ENCODE assay signal across 18 cellular contexts in the genomic region with DNA sequence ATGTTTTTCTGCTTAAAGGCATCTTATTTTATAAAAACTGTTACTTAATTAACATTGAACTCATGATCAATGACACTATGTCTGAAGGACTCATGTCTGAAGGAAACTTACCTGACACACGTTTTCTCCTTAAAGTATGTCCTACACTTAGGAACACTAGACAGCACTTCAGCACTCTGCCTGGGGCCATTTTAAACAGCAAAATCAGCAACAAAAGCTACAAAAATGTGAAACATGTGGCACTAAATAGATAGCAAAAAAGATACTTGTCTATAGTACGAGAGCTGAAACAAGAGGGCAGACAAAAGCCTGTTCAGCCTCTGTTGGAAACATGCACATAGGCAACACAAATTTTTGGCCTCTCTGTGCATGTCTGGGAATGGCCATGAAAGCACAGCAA.
DNase-seq lines count a peak whose midpoint lies in the region; ATAC-seq, FAIRE-seq and TF ChIP-seq lines count a peak whose summit lies in the region.
"Had no signal": no experiment of that assay in that cellular context is flagged by ENCODE, and none has a peak within 500 bp of the region (broad histone marks: within the 10 kb centered on the region; RNA-seq: fewer than 3 reads in every experiment).

No MANE protein-coding gene starts in this region.

- no peak overlapping the region for H2AK5ac ChIP-seq in H1 (ENCODE audit: low read depth, low read length)

- H3F3A ChIP-seq in GM23338 (replicated peaks; ENCODE audit: low read depth) (no peaks in the 10 kb centered on the region), neural progenitor cell (ENCODE audit: low read depth) (peaks cover 42% of the 10 kb centered on the region)

- H4K5ac ChIP-seq in H1 (ENCODE audit: insufficient read length, low read depth, low read length) = no peak overlapping the region

- H3K27ac ChIP-seq in A549 (peak overlapping the region; percentile 22 to 56; a peak in 4 of 6 replicates), GM23338 (ENCODE audit: low read depth) (no peak overlapping the region), H1 (ENCODE audit: low read depth, low read length) (no peak overlapping the region), neural progenitor cell (no peak overlapping the region)
- H3K27ac ChIP-seq: BLaER1, C4-2B had no signal

- CTCF ChIA-PET in A549 (lab: Yijun Ruan, JAX) = interaction anchor here (1.2 kb wide), 1 partner anchor 9 kb away, joined by 4 read pairs; no protein-coding TSS in a partner anchor
- CTCF ChIA-PET in H1 (lab: Charles Lee; ENCODE audit: partially characterized antibody) = interaction anchor here (4.5 kb wide), 1 partner anchor 11 kb away, joined by 22 read pairs; no protein-coding TSS in a partner anchor
- CTCF ChIA-PET in HEK293T (lab: Yijun Ruan, JAX) = interaction anchor here (1.1 kb wide), 1 partner anchor 147 kb away, joined by 3 read pairs; no protein-coding TSS in a partner anchor

- no peaks in the 10 kb centered on the region for H3K36me3 ChIP-seq in GM23338 (ENCODE audit: insufficient read depth)
- no peaks in the 10 kb centered on the region for H3K36me3 ChIP-seq in H1 (ENCODE audit: control insufficient read depth in 2 of 4, insufficient read depth in 4 of 4, low read length in 3 of 4)
- no peaks in the 10 kb centered on the region for H3K36me3 ChIP-seq in neural progenitor cell
- H3K36me3 ChIP-seq in mucosa of descending colon (ENCODE audit: low read depth) = no peaks in the 10 kb centered on the region
- H3K36me3 ChIP-seq: BLaER1 had no signal

- no peak for DNase-seq in A549 (ENCODE audit: low read depth in 1 of 2, low spot score in 1 of 2)
- DNase-seq in GM23338 (ENCODE audit: low spot score) = no peak
- DNase-seq in H1 (ENCODE audit: low read depth in 1 of 2, low spot score in 2 of 2) = no peak
- DNase-seq in neural progenitor cell (ENCODE audit: low spot score) = no peak
- DNase-seq in mucosa of descending colon = no peak
- DNase-seq in HEK293T (ENCODE audit: extremely low spot score) = no peak
- DNase-seq in head of caudate nucleus = no peak
- DNase-seq in NCI-H1092 treated with DMSO at 0.1 percent for 48 hours (lab: John Stamatoyannopoulos, UW) = no peak
- DNase-seq: Caco-2; CD4-positive, CD25-positive, alpha-beta regulatory T cell; CD8-positive, alpha-beta T cell; DND-41; H9 had no signal

- no peak overlapping the region for H4K8ac ChIP-seq in H1 (ENCODE audit: extremely low read depth, insufficient read depth, low read length)

- 55% methylated on average over 2 of the region's 2 CpGs for WGBS in A549 (ENCODE audit: missing lambda C conversion rate)
- 45% methylated on average over 2 of the region's 2 CpGs; no CpG with 5 or more reads in 1 of the 2 experiments for WGBS in H1 (ENCODE audit: extremely low coverage in 1 of 2, insufficient coverage in 1 of 2, insufficient read length in 1 of 2, insufficient replicate concordance in 2 of 2, low coverage in 1 of 2, low lambda C conversion rate in 2 of 2, missing lambda C conversion rate in 1 of 2), 2 experiments

- H3K9me3 Mint-ChIP-seq in GM23338 (no peaks in the 10 kb centered on the region), neural progenitor cell (no peaks in the 10 kb centered on the region)
- H3K9me3 Mint-ChIP-seq: CD8-positive, alpha-beta T cell; H9 had no signal

- FAIRE-seq in A549 (lab: Jason Lieb, UNC) (no peak), H1 (lab: Jason Lieb, UNC) (peak; percentile 24)
- FAIRE-seq: G401.6, GM12892 had no signal

- no peak for TF ChIP-seq CTCF in A549 (IDR thresholded peaks at IDR 0.05)
- TF ChIP-seq CTCF in GM23338 (conservative IDR thresholded peaks at IDR 0.05; ENCODE audit: low read depth in 2 of 2) = no peak
- no peak for TF ChIP-seq CTCF in H1 (IDR thresholded peaks at IDR 0.05; ENCODE audit: control extremely low read depth in 1 of 3, insufficient read depth in 1 of 3, low read depth in 1 of 3, low read length in 3 of 3)
- TF ChIP-seq CTCF in neural progenitor cell (IDR thresholded peaks at IDR 0.05) = no peak
- no peak for TF ChIP-seq CTCF in mucosa of descending colon (IDR thresholded peaks at IDR 0.05)

- no peak overlapping the region for H3K14ac ChIP-seq in H1 (ENCODE audit: insufficient read length)

- no peaks in the 10 kb centered on the region for H3K9me2 ChIP-seq in GM23338 (ENCODE audit: insufficient read depth)

- no peak overlapping the region for H2BK15ac ChIP-seq in H1 (ENCODE audit: low read length)

- no peak overlapping the region for H4K91ac ChIP-seq in H1 (replicated peaks; ENCODE audit: insufficient read length, low read length)

- no peak overlapping the region for H3K23ac ChIP-seq in H1 (ENCODE audit: insufficient read length)

- H3K4ac ChIP-seq in H1 (replicated peaks; ENCODE audit: insufficient read length, low read depth, low read length) = no peak overlapping the region

- no peak for TF ChIP-seq EP300 in A549 (IDR thresholded peaks at IDR 0.05)
- TF ChIP-seq EP300 in H1 (IDR thresholded peaks at IDR 0.05; ENCODE audit: borderline replicate concordance in 1 of 2, low read depth in 2 of 2, low read length in 2 of 2) = no peak

- H3K4me3 Mint-ChIP-seq in GM23338 (no peak overlapping the region), neural progenitor cell (no peak overlapping the region)
- H3K4me3 Mint-ChIP-seq: B cell; CD4-positive, CD25-positive, alpha-beta regulatory T cell; CD8-positive, alpha-beta T cell; H9 had no signal

- H2BK20ac ChIP-seq in H1 (ENCODE audit: low read length) = no peak overlapping the region

- H3K4me2 ChIP-seq in A549 = no peak overlapping the region
- no peak overlapping the region for H3K4me2 ChIP-seq in GM23338
- no peak overlapping the region; a peak in 1 of 4 replicates for H3K4me2 ChIP-seq in H1 (ENCODE audit: insufficient read depth in 1 of 2, low read depth in 2 of 2, low read length in 2 of 2)
- peak overlapping the region; percentile 67 for H3K4me2 ChIP-seq in neural progenitor cell
- H3K4me2 ChIP-seq: BLaER1 had no signal

- H4K20me1 ChIP-seq in GM23338 (replicated peaks; ENCODE audit: insufficient read depth) = no peaks in the 10 kb centered on the region
- H4K20me1 ChIP-seq in H1 (replicated peaks in 1 of 2; ENCODE audit: control insufficient read depth in 1 of 2, insufficient read depth in 2 of 2, low read length in 2 of 2) = no peaks in the 10 kb centered on the region
- H4K20me1 ChIP-seq in neural progenitor cell (ENCODE audit: low read depth) = no peaks in the 10 kb centered on the region
- H4K20me1 ChIP-seq: BLaER1 had no signal

- no peak overlapping the region for H2BK120ac ChIP-seq in H1 (replicated peaks; ENCODE audit: low read depth, low read length)

- H2AFZ ChIP-seq in GM23338 = peak overlapping the region; percentile 3; the same call in 1 of the 2 replicates
- no peak overlapping the region for H2AFZ ChIP-seq in H1 (ENCODE audit: low read length)
- peak overlapping the region; percentile 81 for H2AFZ ChIP-seq in neural progenitor cell (replicated peaks)

- H3K9me3 ChIP-seq in A549 (no peaks in the 10 kb centered on the region), H1 (ENCODE audit: insufficient read depth in 2 of 2, low read depth in 1 of 2, low read length in 1 of 2) (no peaks in the 10 kb centered on the region), neural progenitor cell (ENCODE audit: low read depth) (no peaks in the 10 kb centered on the region), mucosa of descending colon (no peaks in the 10 kb centered on the region)
- H3K9me3 ChIP-seq: BLaER1, Caco-2 had no signal

- no peaks in the 10 kb centered on the region for H3K36me3 Mint-ChIP-seq in GM23338 (ENCODE audit: low read depth)
- no peaks in the 10 kb centered on the region for H3K36me3 Mint-ChIP-seq in neural progenitor cell
- H3K36me3 Mint-ChIP-seq: CD4-positive, CD25-positive, alpha-beta regulatory T cell; CD8-positive, alpha-beta T cell had no signal

- POLR2A ChIA-PET in A549 (lab: Yijun Ruan, JAX) = no interaction called here
- POLR2A ChIA-PET in H1 (lab: Charles Lee; ENCODE audit: partially characterized antibody) = no interaction called here
- POLR2A ChIA-PET in HEK293T (lab: Yijun Ruan, JAX) = no interaction called here

- peak overlapping the region; percentile 41; the same call in 1 of the 2 replicates for H2BK5ac ChIP-seq in H1 (ENCODE audit: low read depth, low read length)

- H3K79me2 ChIP-seq in GM23338 (replicated peaks; ENCODE audit: insufficient read depth) (no peaks in the 10 kb centered on the region), H1 (ENCODE audit: control insufficient read depth in 1 of 2, insufficient read depth in 2 of 2, low read length in 2 of 2) (no peaks in the 10 kb centered on the region), neural progenitor cell (ENCODE audit: low read depth) (no peaks in the 10 kb centered on the region)

- ATAC-seq in A549 (no peak), GM23338 (no peak), mucosa of descending colon (no peak)
- ATAC-seq: CD8-positive, alpha-beta T cell had no signal

- H3K23me2 ChIP-seq in H1 (ENCODE audit: low read depth, low read length) = no peaks in the 10 kb centered on the region

- H3K4me1 Mint-ChIP-seq in GM23338 (peaks cover 39% of the 10 kb centered on the region), neural progenitor cell (peaks cover 47% of the 10 kb centered on the region)
- H3K4me1 Mint-ChIP-seq: B cell had no signal

- H3K18ac ChIP-seq in H1 (ENCODE audit: extremely low read depth, low read length) = no peak overlapping the region

- intact Hi-C loops in mucosa of descending colon (cut with DNase I, micrococcal nuclease) (no loop called here), head of caudate nucleus (cut with DNase I) (no loop called here)

- TF ChIP-seq RAD21 in A549 (conservative IDR thresholded peaks at IDR 0.05 in 1 of 2, IDR thresholded peaks at IDR 0.05 in 1 of 2) = no peak
- TF ChIP-seq RAD21 in H1 (IDR thresholded peaks at IDR 0.05 in 1 of 2, conservative IDR thresholded peaks at IDR 0.05 in 1 of 2; ENCODE audit: low read depth in 2 of 2, low read length in 2 of 2) = no peak

- TF ChIP-seq POLR2A in A549 (IDR thresholded peaks at IDR 0.05; ENCODE audit: low read length) (no peak), H1 (IDR thresholded peaks at IDR 0.05; ENCODE audit: control extremely low read depth in 1 of 2, low read depth in 2 of 2, low read length in 2 of 2) (no peak)

- no peak overlapping the region for H3K56ac ChIP-seq in H1 (replicated peaks; ENCODE audit: insufficient read length, low read depth, low read length)

- H3K9ac ChIP-seq in H1 (replicated peaks in 1 of 4; ENCODE audit: extremely low read depth in 1 of 4, low read depth in 3 of 4, low read length in 3 of 4) (no peak overlapping the region), neural progenitor cell (no peak overlapping the region)
- H3K9ac ChIP-seq: BLaER1 had no signal

- H3K4me3 ChIP-seq in A549 (no peak overlapping the region), GM23338 (no peak overlapping the region), H1 (ENCODE audit: extremely low read depth in 1 of 4, insufficient read depth in 2 of 4, low read depth in 3 of 4, low read length in 4 of 4) (no peak overlapping the region), neural progenitor cell (no peak overlapping the region), mucosa of descending colon (no peak overlapping the region)
- H3K4me3 ChIP-seq: BLaER1 had no signal

- H3K4me1 ChIP-seq in A549 (peaks cover 62% of the 10 kb centered on the region), GM23338 (ENCODE audit: insufficient read depth) (peaks cover 33% of the 10 kb centered on the region), H1 (replicated peaks in 1 of 4; ENCODE audit: control insufficient read depth in 3 of 4, insufficient read depth in 4 of 4, low read length in 3 of 4) (peaks cover 4 to 24% (median 13%) of the 10 kb centered on the region in 4 experiments; a peak in 5 of 7 replicates), neural progenitor cell (peaks cover 63% of the 10 kb centered on the region), mucosa of descending colon (ENCODE audit: low read depth) (no peaks in the 10 kb centered on the region)
- H3K4me1 ChIP-seq: BLaER1, Caco-2 had no signal

- H3K27me3 Mint-ChIP-seq in GM23338 (ENCODE audit: insufficient read depth, low read depth, poor library complexity) (no peaks in the 10 kb centered on the region), neural progenitor cell (ENCODE audit: insufficient read depth, low read depth) (no peaks in the 10 kb centered on the region)

- H3K79me1 ChIP-seq in H1 (ENCODE audit: low read depth, low read length) = no peaks in the 10 kb centered on the region

- H3K27me3 ChIP-seq in GM23338 (ENCODE audit: insufficient read depth) (no peaks in the 10 kb centered on the region), H1 (replicated peaks in 1 of 4; ENCODE audit: control insufficient read depth in 3 of 4, extremely low read depth in 1 of 4, insufficient read depth in 3 of 4, low read length in 3 of 4) (no peaks in the 10 kb centered on the region), neural progenitor cell (no peaks in the 10 kb centered on the region)
- H3K27me3 ChIP-seq: BLaER1 had no signal

- no peak overlapping the region for H3K27ac Mint-ChIP-seq in GM23338
- H3K27ac Mint-ChIP-seq in neural progenitor cell = peak overlapping the region; percentile 48
- H3K27ac Mint-ChIP-seq: B cell; CD4-positive, CD25-positive, alpha-beta regulatory T cell; CD8-positive, alpha-beta T cell had no signal

- H2BK12ac ChIP-seq in H1 (ENCODE audit: low read depth, low read length) = 0 out of 2 replicates have a peak overlapping the region, but pooled peaks have one; percentile 18

Comparison
In these comparisons a context has a peak if more than half of its experiments do, and no peak if none do; other contexts are left out.
1. H3K27ac ChIP-seq: peak in A549 (2 of 2); none in GM23338 (single experiment), H1 (single experiment) and neural progenitor cell (single experiment).